In genomic region chr5:2017540-2018389, GRCh38 we compare ENCODE assay signal across 8 cellular contexts.
A peak's percentile ranks its signal among the peaks of the same experiment; 100 is the strongest.
DNase-seq lines count a peak whose midpoint lies in the region; ATAC-seq and TF ChIP-seq lines count a peak whose summit lies in the region.

No MANE protein-coding gene starts in this region.

- no peak overlapping the region for H3K27ac ChIP-seq in PC-9

- H3K36me3 ChIP-seq in PC-9 (ENCODE audit: low read depth): no peaks in the 10 kb centered on the region

- DNase-seq in AG09319 (ENCODE audit: extremely low read depth, low read depth) (no peak), PC-9 (no peak), fibroblast of villous mesenchyme (ENCODE audit: low read depth) (peak; percentile 5), OCI-M2 (lab: John Stamatoyannopoulos, UW; ENCODE audit: unreplicated experiment) (no peak), anterior cingulate cortex (lab: John Stamatoyannopoulos, UW) (no peak)

- H3K4me3 ChIP-seq in PC-9 (no peak overlapping the region), fibroblast of villous mesenchyme (ENCODE audit: low read depth, low read length) (no peak overlapping the region)

- no peaks in the 10 kb centered on the region for H3K79me2 ChIP-seq in PC-9 (ENCODE audit: low read depth)

- CTCF ChIA-PET in PC-9 (lab: Charles Lee): no interaction called here

- no peaks in the 10 kb centered on the region for H3K4me1 ChIP-seq in PC-9 (replicated peaks; ENCODE audit: insufficient read depth)

- no peaks in the 10 kb centered on the region for H3F3A ChIP-seq in PC-9 (ENCODE audit: insufficient read depth, low read depth)

- peaks cover 94% of the 10 kb centered on the region for H3K27me3 ChIP-seq in PC-9 (ENCODE audit: insufficient read depth, low read depth)

- H3K9me2 ChIP-seq in PC-9 (ENCODE audit: insufficient read depth): no peaks in the 10 kb centered on the region

- H4K20me1 ChIP-seq in PC-9 (ENCODE audit: insufficient read depth): no peaks in the 10 kb centered on the region

- ATAC-seq in GM18498 (IDR thresholded peaks at IDR 0.05; ENCODE audit: unreplicated experiment) (peak; percentile 50), GM21619 (IDR thresholded peaks at IDR 0.05; ENCODE audit: unreplicated experiment) (no peak), GM21723 (IDR thresholded peaks at IDR 0.05; ENCODE audit: unreplicated experiment) (no peak)

- H3K4me2 ChIP-seq in PC-9: no peak overlapping the region

- POLR2A ChIA-PET in PC-9 (lab: Charles Lee; ENCODE audit: unreplicated experiment): no interaction called here

- no peaks in the 10 kb centered on the region for H3K9me3 ChIP-seq in PC-9 (ENCODE audit: insufficient read depth, low read depth)

- H2AFZ ChIP-seq in PC-9: no peak overlapping the region

- intact Hi-C loops in PC-9 (cut with micrococcal nuclease; ENCODE audit: unreplicated experiment): loop anchor here (2.0 kb wide), 1 partner anchor 255 kb away; no protein-coding TSS in a partner anchor

- no TSS peak for BruUV-seq in PC-9 (replicated peaks; lab: Mats Ljungman, UMichigan)

- TF ChIP-seq CTCF in AG09319 (IDR thresholded peaks at IDR 0.05; ENCODE audit: low read depth, low read length) (peak; percentile 29), PC-9 (conservative IDR thresholded peaks at IDR 0.05) (peak; percentile 64), fibroblast of villous mesenchyme (IDR thresholded peaks at IDR 0.05; ENCODE audit: insufficient read depth, low read depth, low read length) (peak; percentile 47)
